In genomic region chr20:37378785-37379598, GRCh38 we compare ENCODE assay signal across 1 cellular context.
TF ChIP-seq lines count a peak whose summit lies in the region.

No MANE protein-coding gene starts in this region.

TF ChIP-seq in HepG2, 621 proteins besides CTCF, POLR2A, EP300 and RAD21 (continued from another document and continues in another):
- no peak for TF ChIP-seq SNAPC4 (CRISPR knock-in tag; IDR thresholded peaks at IDR 0.05)
- no peak for TF ChIP-seq ZNF7 (CRISPR knock-in tag; IDR thresholded peaks at IDR 0.05)
- TF ChIP-seq ELF1 (CRISPR knock-in tag; IDR thresholded peaks at IDR 0.05) = peak; percentile 86
- no peak for TF ChIP-seq E2F2 (CRISPR knock-in tag; IDR thresholded peaks at IDR 0.05; ENCODE audit: borderline replicate concordance)
- TF ChIP-seq PAF1 (CRISPR knock-in tag; IDR thresholded peaks at IDR 0.05) = no peak
- TF ChIP-seq ZNF318 (CRISPR knock-in tag; IDR thresholded peaks at IDR 0.05) = 0 out of 2 replicates have a peak, but pooled peaks have one; percentile 17
- no peak for TF ChIP-seq FOXO1 (CRISPR knock-in tag; IDR thresholded peaks at IDR 0.05)
- TF ChIP-seq PAX8 (CRISPR knock-in tag; IDR thresholded peaks at IDR 0.05; ENCODE audit: borderline replicate concordance) = 0 out of 2 replicates have a peak, but pooled peaks have one; percentile 53
- no peak for TF ChIP-seq ZNF724P (CRISPR knock-in tag; IDR thresholded peaks at IDR 0.05; ENCODE audit: borderline replicate concordance)
- TF ChIP-seq NFAT5 (CRISPR knock-in tag; IDR thresholded peaks at IDR 0.05) = no peak
- no peak for TF ChIP-seq BCL6 (CRISPR knock-in tag; IDR thresholded peaks at IDR 0.05)
- no peak for TF ChIP-seq DZIP1 (CRISPR knock-in tag; IDR thresholded peaks at IDR 0.05)
- no peak for TF ChIP-seq ZBTB3 (CRISPR knock-in tag; IDR thresholded peaks at IDR 0.05; ENCODE audit: borderline replicate concordance, low read depth)
- TF ChIP-seq ZFX (CRISPR knock-in tag; IDR thresholded peaks at IDR 0.05; ENCODE audit: low read depth) = peak; percentile 32; the same call in 1 of the 2 replicates
- peak; percentile 67 for TF ChIP-seq ZNF687 (CRISPR knock-in tag; IDR thresholded peaks at IDR 0.05)
- TF ChIP-seq MED13 (CRISPR knock-in tag; IDR thresholded peaks at IDR 0.05) = no peak
- TF ChIP-seq NPAS2 (CRISPR knock-in tag; IDR thresholded peaks at IDR 0.05; ENCODE audit: borderline replicate concordance) = no peak
- peak; percentile 77; the same call in 1 of the 2 replicates for TF ChIP-seq NFE2 (CRISPR knock-in tag; IDR thresholded peaks at IDR 0.05)
- no peak for TF ChIP-seq ATF7 (IDR thresholded peaks at IDR 0.05)
- peak; percentile 48; the same call in 1 of the 2 replicates for TF ChIP-seq ATF7 (CRISPR knock-in tag; IDR thresholded peaks at IDR 0.05)
- no peak for TF ChIP-seq PHF8 (CRISPR knock-in tag; IDR thresholded peaks at IDR 0.05)
- 0 out of 2 replicates have a peak, but pooled peaks have one; percentile 10 for TF ChIP-seq IRF1 (CRISPR knock-in tag; IDR thresholded peaks at IDR 0.05; ENCODE audit: low read depth)
- TF ChIP-seq MAFK (conservative IDR thresholded peaks at IDR 0.05 in 1 of 2, IDR thresholded peaks at IDR 0.05 in 1 of 2; ENCODE audit: low read length in 2 of 2) = peak; percentile 1 to 30; a peak in 1 of 4 replicates
